Comparison of ENCODE assay signal across 1 cellular context in genomic region chr9:16833285-16833684, GRCh38.
TF ChIP-seq lines count a peak whose summit lies in the region.

No MANE protein-coding gene starts in this region.

TF ChIP-seq in IMR-90, 13 proteins besides CTCF, POLR2A, EP300 and RAD21:
- TF ChIP-seq CEBPB (IDR thresholded peaks at IDR 0.05; ENCODE audit: low read depth, low read length): no peak
- TF ChIP-seq MAFK (IDR thresholded peaks at IDR 0.05; ENCODE audit: low read depth, low read length): no peak
- no peak for TF ChIP-seq RFX5 (IDR thresholded peaks at IDR 0.05; ENCODE audit: low read depth, low read length)
- no peak for TF ChIP-seq SMC3 (IDR thresholded peaks at IDR 0.05; ENCODE audit: low read depth, low read length)
- TF ChIP-seq USF2 (IDR thresholded peaks at IDR 0.05; ENCODE audit: low read depth, low read length): no peak
- TF ChIP-seq ELK1 (IDR thresholded peaks at IDR 0.05; ENCODE audit: borderline replicate concordance, low read depth, low read length): no peak
- TF ChIP-seq NFE2L2 (IDR thresholded peaks at IDR 0.05; ENCODE audit: low read depth, low read length): no peak
- TF ChIP-seq FOS (IDR thresholded peaks at IDR 0.05; ENCODE audit: low read depth, low read length): no peak
- no peak for TF ChIP-seq MAZ (IDR thresholded peaks at IDR 0.05; ENCODE audit: borderline replicate concordance, low read depth, low read length)
- TF ChIP-seq MXI1 (IDR thresholded peaks at IDR 0.05; ENCODE audit: borderline replicate concordance, low read depth, low read length): no peak
- TF ChIP-seq CHD1 (IDR thresholded peaks at IDR 0.05; ENCODE audit: low read depth, low read length): no peak
- no peak for TF ChIP-seq BHLHE40 (IDR thresholded peaks at IDR 0.05; ENCODE audit: low read depth, low read length)
